In genomic region chr6:89693207-89693606, GRCh38 we compare ENCODE assay signal across 23 cellular contexts.
"Had no signal": no experiment of that assay in that cellular context is flagged by ENCODE, and none has a peak within 500 bp of the region (broad histone marks: within the 10 kb centered on the region; RNA-seq: fewer than 3 reads in every experiment).

No MANE protein-coding gene starts in this region.

- H3K27ac Mint-ChIP-seq: activated CD4-positive, alpha-beta memory T cell treated with anti-CD3 and anti-CD28 coated beads for 36 hours; activated CD4-positive, alpha-beta T cell treated with anti-CD3 and anti-CD28 coated beads, Interleukin-2, amount 10 ng/mL, durations not matched to agents 7 days and 5 days; activated naive CD4-positive, alpha-beta T cell treated with anti-CD3 and anti-CD28 coated beads, Interleukin-2, amount 50 U/mL, for 72 hours; T-cell had no signal

- H3K4me3 Mint-ChIP-seq: activated CD4-positive, alpha-beta memory T cell treated with anti-CD3 and anti-CD28 coated beads for 36 hours; activated CD4-positive, alpha-beta T cell treated with anti-CD3 and anti-CD28 coated beads, Interleukin-2, amount 10 ng/mL, durations not matched to agents 7 days and 5 days; activated T-cell treated with anti-CD3 and anti-CD28 coated beads, Interleukin-2, amount 50 U/mL, for 4 hours; T-cell had no signal

- H3K27ac ChIP-seq: SK-N-MC had no signal

- H3K27me3 Mint-ChIP-seq: activated CD4-positive, alpha-beta memory T cell treated with anti-CD3 and anti-CD28 coated beads for 36 hours; activated CD4-positive, alpha-beta T cell treated with anti-CD3 and anti-CD28 coated beads, Interleukin-2, amount 10 ng/mL, durations not matched to agents 7 days and 5 days; T-cell had no signal

- H3K4me3 ChIP-seq: SK-N-MC had no signal

- DNase-seq: activated CD4-positive, alpha-beta memory T cell treated with anti-CD3 and anti-CD28 coated beads for 36 hours; activated CD4-positive, alpha-beta T cell treated with anti-CD3 and anti-CD28 coated beads, Interleukin-2, amount 10 ng/mL, durations not matched to agents 7 days and 5 days; activated CD4-positive, CD25-positive, alpha-beta regulatory T cell; activated CD8-positive, alpha-beta memory T cell treated with anti-CD3 and anti-CD28 coated beads for 24 hours; activated effector memory CD4-positive, alpha-beta T cell treated with anti-CD3 and anti-CD28 coated beads, Interleukin-2, amount 50 U/mL, for 16 hours; activated naive CD4-positive, alpha-beta T cell treated with Interleukin-2 at 50 U/mL for 16 hours; activated T-cell treated with anti-CD3 and anti-CD28 coated beads, Interleukin-2, amount 50 U/mL, for 4 hours; anterior cingulate cortex; caudate nucleus; Kasumi-1; KBM-7; NCI-H1105 treated with DMSO at 0.1 percent for 48 hours; NCI-H1436 treated with DMSO at 0.1 percent for 48 hours; NCI-H187; NCI-H2081; NCI-H510A treated with DMSO at 0.1 percent for 48 hours; PC-3; SHP77 treated with DMSO at 0.1 percent for 48 hours; T-cell; T-helper 2 cell; T1000 had no signal

- ATAC-seq: activated naive CD4-positive, alpha-beta T cell treated with anti-CD3 and anti-CD28 coated beads, Interleukin-2, amount 50 U/mL, for 72 hours; PC-3; T-cell had no signal

- H3K9me3 Mint-ChIP-seq: activated CD4-positive, alpha-beta memory T cell treated with anti-CD3 and anti-CD28 coated beads for 36 hours; activated CD4-positive, alpha-beta T cell treated with anti-CD3 and anti-CD28 coated beads, Interleukin-2, amount 10 ng/mL, durations not matched to agents 7 days and 5 days; activated naive CD4-positive, alpha-beta T cell treated with anti-CD3 and anti-CD28 coated beads, Interleukin-2, amount 50 U/mL, for 72 hours; activated T-cell treated with anti-CD3 and anti-CD28 coated beads, Interleukin-2, amount 50 U/mL, for 4 hours; T-cell had no signal
